ENCODE assay signal across 1 cellular context in the genomic region with DNA sequence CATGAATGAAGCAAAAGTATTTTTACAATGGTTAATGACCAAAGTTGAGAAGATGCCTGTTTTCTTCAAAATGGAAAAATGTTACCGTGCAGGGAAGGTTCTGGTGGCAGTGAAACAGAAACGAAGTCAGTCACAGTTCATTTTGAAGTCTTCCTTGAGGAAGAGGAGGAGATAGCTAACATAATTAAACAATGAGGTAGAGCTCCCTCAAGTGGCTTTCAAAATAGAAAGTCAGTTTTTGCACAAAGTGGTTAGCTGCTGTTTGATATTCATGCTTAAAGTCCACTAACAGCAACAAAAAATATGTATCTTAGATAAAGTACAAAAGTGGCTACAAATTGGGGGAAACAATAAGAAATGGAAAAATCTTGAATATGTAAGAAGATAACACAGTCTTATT.
TF ChIP-seq lines count a peak whose summit lies in the region.

No MANE protein-coding gene starts in this region.

TF ChIP-seq in GM23338, 12 proteins besides CTCF, POLR2A, EP300 and RAD21 (continued from another document):
- TF ChIP-seq, protein P1, sequence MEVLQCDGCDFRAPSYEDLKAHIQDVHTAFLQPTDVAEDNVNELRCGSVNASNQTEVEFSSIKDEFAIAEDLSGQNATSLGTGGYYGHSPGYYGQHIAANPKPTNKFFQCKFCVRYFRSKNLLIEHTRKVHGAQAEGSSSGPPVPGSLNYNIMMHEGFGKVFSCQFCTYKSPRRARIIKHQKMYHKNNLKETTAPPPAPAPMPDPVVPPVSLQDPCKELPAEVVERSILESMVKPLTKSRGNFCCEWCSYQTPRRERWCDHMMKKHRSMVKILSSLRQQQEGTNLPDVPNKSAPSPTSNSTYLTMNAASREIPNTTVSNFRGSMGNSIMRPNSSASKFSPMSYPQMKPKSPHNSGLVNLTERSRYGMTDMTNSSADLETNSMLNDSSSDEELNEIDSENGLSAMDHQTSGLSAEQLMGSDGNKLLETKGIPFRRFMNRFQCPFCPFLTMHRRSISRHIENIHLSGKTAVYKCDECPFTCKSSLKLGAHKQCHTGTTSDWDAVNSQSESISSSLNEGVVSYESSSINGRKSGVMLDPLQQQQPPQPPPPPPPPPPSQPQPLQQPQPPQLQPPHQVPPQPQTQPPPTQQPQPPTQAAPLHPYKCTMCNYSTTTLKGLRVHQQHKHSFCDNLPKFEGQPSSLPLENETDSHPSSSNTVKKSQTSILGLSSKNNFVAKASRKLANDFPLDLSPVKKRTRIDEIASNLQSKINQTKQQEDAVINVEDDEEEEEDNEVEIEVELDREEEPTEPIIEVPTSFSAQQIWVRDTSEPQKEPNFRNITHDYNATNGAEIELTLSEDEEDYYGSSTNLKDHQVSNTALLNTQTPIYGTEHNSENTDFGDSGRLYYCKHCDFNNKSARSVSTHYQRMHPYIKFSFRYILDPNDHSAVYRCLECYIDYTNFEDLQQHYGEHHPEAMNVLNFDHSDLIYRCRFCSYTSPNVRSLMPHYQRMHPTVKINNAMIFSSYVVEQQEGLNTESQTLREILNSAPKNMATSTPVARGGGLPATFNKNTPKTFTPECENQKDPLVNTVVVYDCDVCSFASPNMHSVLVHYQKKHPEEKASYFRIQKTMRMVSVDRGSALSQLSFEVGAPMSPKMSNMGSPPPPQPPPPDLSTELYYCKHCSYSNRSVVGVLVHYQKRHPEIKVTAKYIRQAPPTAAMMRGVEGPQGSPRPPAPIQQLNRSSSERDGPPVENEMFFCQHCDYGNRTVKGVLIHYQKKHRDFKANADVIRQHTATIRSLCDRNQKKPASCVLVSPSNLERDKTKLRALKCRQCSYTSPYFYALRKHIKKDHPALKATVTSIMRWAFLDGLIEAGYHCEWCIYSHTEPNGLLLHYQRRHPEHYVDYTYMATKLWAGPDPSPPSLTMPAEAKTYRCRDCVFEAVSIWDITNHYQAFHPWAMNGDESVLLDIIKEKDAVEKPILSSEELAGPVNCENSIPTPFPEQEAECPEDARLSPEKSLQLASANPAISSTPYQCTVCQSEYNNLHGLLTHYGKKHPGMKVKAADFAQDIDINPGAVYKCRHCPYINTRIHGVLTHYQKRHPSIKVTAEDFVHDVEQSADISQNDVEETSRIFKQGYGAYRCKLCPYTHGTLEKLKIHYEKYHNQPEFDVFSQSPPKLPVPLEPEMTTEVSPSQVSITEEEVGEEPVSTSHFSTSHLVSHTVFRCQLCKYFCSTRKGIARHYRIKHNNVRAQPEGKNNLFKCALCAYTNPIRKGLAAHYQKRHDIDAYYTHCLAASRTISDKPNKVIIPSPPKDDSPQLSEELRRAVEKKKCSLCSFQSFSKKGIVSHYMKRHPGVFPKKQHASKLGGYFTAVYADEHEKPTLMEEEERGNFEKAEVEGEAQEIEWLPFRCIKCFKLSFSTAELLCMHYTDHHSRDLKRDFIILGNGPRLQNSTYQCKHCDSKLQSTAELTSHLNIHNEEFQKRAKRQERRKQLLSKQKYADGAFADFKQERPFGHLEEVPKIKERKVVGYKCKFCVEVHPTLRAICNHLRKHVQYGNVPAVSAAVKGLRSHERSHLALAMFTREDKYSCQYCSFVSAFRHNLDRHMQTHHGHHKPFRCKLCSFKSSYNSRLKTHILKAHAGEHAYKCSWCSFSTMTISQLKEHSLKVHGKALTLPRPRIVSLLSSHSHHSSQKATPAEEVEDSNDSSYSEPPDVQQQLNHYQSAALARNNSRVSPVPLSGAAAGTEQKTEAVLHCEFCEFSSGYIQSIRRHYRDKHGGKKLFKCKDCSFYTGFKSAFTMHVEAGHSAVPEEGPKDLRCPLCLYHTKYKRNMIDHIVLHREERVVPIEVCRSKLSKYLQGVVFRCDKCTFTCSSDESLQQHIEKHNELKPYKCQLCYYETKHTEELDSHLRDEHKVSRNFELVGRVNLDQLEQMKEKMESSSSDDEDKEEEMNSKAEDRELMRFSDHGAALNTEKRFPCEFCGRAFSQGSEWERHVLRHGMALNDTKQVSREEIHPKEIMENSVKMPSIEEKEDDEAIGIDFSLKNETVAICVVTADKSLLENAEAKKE (CRISPR knock-in tag; IDR thresholded peaks at IDR 0.05): no peak
- TF ChIP-seq JUNB (IDR thresholded peaks at IDR 0.05; ENCODE audit: unreplicated experiment) (no peak), EZH2 (IDR thresholded peaks at IDR 0.05; ENCODE audit: low read depth, unreplicated experiment) (no peak), NANOG (IDR thresholded peaks at IDR 0.05; ENCODE audit: borderline replicate concordance) (no peak), ZNF331 (CRISPR knock-in tag; IDR thresholded peaks at IDR 0.05; ENCODE audit: low read depth) (no peak), CREB1 (CRISPR knock-in tag; IDR thresholded peaks at IDR 0.05; ENCODE audit: low read depth) (no peak), STAT1 (IDR thresholded peaks at IDR 0.05; ENCODE audit: unreplicated experiment) (no peak)
- TF ChIP-seq, protein P2, sequence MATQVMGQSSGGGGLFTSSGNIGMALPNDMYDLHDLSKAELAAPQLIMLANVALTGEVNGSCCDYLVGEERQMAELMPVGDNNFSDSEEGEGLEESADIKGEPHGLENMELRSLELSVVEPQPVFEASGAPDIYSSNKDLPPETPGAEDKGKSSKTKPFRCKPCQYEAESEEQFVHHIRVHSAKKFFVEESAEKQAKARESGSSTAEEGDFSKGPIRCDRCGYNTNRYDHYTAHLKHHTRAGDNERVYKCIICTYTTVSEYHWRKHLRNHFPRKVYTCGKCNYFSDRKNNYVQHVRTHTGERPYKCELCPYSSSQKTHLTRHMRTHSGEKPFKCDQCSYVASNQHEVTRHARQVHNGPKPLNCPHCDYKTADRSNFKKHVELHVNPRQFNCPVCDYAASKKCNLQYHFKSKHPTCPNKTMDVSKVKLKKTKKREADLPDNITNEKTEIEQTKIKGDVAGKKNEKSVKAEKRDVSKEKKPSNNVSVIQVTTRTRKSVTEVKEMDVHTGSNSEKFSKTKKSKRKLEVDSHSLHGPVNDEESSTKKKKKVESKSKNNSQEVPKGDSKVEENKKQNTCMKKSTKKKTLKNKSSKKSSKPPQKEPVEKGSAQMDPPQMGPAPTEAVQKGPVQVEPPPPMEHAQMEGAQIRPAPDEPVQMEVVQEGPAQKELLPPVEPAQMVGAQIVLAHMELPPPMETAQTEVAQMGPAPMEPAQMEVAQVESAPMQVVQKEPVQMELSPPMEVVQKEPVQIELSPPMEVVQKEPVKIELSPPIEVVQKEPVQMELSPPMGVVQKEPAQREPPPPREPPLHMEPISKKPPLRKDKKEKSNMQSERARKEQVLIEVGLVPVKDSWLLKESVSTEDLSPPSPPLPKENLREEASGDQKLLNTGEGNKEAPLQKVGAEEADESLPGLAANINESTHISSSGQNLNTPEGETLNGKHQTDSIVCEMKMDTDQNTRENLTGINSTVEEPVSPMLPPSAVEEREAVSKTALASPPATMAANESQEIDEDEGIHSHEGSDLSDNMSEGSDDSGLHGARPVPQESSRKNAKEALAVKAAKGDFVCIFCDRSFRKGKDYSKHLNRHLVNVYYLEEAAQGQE (IDR thresholded peaks at IDR 0.05; ENCODE audit: unreplicated experiment): no peak
- TF ChIP-seq, protein P3, sequence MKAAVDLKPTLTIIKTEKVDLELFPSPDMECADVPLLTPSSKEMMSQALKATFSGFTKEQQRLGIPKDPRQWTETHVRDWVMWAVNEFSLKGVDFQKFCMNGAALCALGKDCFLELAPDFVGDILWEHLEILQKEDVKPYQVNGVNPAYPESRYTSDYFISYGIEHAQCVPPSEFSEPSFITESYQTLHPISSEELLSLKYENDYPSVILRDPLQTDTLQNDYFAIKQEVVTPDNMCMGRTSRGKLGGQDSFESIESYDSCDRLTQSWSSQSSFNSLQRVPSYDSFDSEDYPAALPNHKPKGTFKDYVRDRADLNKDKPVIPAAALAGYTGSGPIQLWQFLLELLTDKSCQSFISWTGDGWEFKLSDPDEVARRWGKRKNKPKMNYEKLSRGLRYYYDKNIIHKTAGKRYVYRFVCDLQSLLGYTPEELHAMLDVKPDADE (IDR thresholded peaks at IDR 0.05): no peak
TF ChIP-seq in GM23338: peak in this region for 0.
